ENCODE assay signal across 22 cellular contexts in the genomic region with DNA sequence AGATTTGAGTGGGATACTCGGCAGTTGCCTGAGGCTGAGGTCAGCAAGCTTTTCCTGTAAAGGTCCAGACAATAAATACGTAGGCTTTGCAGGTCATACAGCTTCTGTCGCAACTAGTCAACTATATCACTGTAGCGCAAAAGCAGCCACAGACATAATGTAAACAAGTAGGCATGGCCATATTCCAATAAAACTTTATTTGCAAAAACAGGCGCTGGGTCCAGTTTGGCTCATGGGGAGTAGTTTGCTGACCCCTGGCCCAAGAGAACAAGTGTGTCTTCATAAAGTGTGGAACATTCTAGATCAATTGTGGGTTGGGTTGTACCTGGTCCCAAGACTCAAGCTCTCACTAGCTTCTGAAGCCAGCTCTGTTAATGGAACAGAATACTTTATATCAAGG.
DNase-seq lines count a peak whose midpoint lies in the region; TF ChIP-seq lines count a peak whose summit lies in the region.
"Had no signal": no experiment of that assay in that cellular context is flagged by ENCODE, and none has a peak within 500 bp of the region (broad histone marks: within the 10 kb centered on the region; RNA-seq: fewer than 3 reads in every experiment).

No MANE protein-coding gene starts in this region.

- 68 to 85% (median 77%) methylated on average over 5 of the region's 5 CpGs for WGBS in spleen, 5 donors

- DNase-seq in LNCaP clone FGC (ENCODE audit: low read depth) (peak; percentile 48), ecto neural progenitor cell (ENCODE audit: low spot score) (peak; percentile 10), osteocyte (ENCODE audit: extremely low spot score, unreplicated experiment) (peak; percentile 15), spleen (no peak)
- DNase-seq in activated CD4-positive, CD25-positive, alpha-beta regulatory T cell treated with anti-CD3 and anti-CD28 coated beads, Interleukin-2, amount 50 U/mL, for 72 hours = no peak
- DNase-seq in effector memory CD4-positive, alpha-beta T cell = no peak
- DNase-seq: 8988T; ACHN; AML-193; BE2C; CD4-positive, alpha-beta T cell; CD8-positive, alpha-beta memory T cell; DMS 273 treated with DMSO at 0.1 percent for 48 hours; DMS79; EL; GDM1; H9 had no signal

- TF ChIP-seq CTCF in LNCaP clone FGC (IDR thresholded peaks at IDR 0.05; ENCODE audit: control insufficient read depth, extremely low read depth, insufficient read depth) = no peak
- no peak for TF ChIP-seq CTCF in osteocyte (IDR thresholded peaks at IDR 0.05)
- TF ChIP-seq CTCF in spleen (IDR thresholded peaks at IDR 0.05 in 8 of 11, conservative IDR thresholded peaks at IDR 0.05 in 3 of 11) = no peak

- H3K27ac Mint-ChIP-seq in osteocyte (ENCODE audit: unreplicated experiment) = no peak overlapping the region
- H3K27ac Mint-ChIP-seq: CD14-positive monocyte; CD4-positive, alpha-beta T cell; CD8-positive, alpha-beta memory T cell; GM23338; H9 had no signal

- H3K4me3 Mint-ChIP-seq in osteocyte (ENCODE audit: unreplicated experiment) = no peak overlapping the region
- H3K4me3 Mint-ChIP-seq: CD14-positive monocyte; CD4-positive, alpha-beta T cell; CD8-positive, alpha-beta memory T cell; GM23338; H9 had no signal

- H3K4me1 Mint-ChIP-seq in osteocyte (ENCODE audit: unreplicated experiment) = no peaks in the 10 kb centered on the region
- H3K4me1 Mint-ChIP-seq: CD14-positive monocyte; CD8-positive, alpha-beta memory T cell; GM23338 had no signal

- no peaks in the 10 kb centered on the region for H3K36me3 ChIP-seq in spleen
- H3K36me3 ChIP-seq in effector memory CD4-positive, alpha-beta T cell (ENCODE audit: control insufficient read depth, insufficient read depth, low read length) = no peaks in the 10 kb centered on the region
- H3K36me3 ChIP-seq: BE2C; BLaER1 treated with 17β-estradiol and CSF1 and Interleukin-3, amounts not matched to agents 10 nM and 100 nM had no signal

- no peaks in the 10 kb centered on the region for H3K36me3 Mint-ChIP-seq in osteocyte (ENCODE audit: unreplicated experiment)
- H3K36me3 Mint-ChIP-seq: CD14-positive monocyte; CD8-positive, alpha-beta memory T cell had no signal

- H3K9me3 Mint-ChIP-seq in osteocyte (ENCODE audit: unreplicated experiment) = no peaks in the 10 kb centered on the region
- H3K9me3 Mint-ChIP-seq: CD4-positive, alpha-beta T cell; H9 had no signal

- no peaks in the 10 kb centered on the region for H3K4me1 ChIP-seq in spleen
- no peaks in the 10 kb centered on the region for H3K4me1 ChIP-seq in effector memory CD4-positive, alpha-beta T cell (ENCODE audit: control insufficient read depth, insufficient read depth, low read length, poor library complexity, severe bottlenecking)
- H3K4me1 ChIP-seq: A549; BLaER1 treated with 17β-estradiol and CSF1 and Interleukin-3, amounts not matched to agents 10 nM and 100 nM had no signal

- H3K27me3 ChIP-seq in spleen (replicated peaks in 1 of 7) = no peaks in the 10 kb centered on the region
- no peaks in the 10 kb centered on the region for H3K27me3 ChIP-seq in effector memory CD4-positive, alpha-beta T cell (replicated peaks; ENCODE audit: control insufficient read depth, insufficient read depth, low read length, poor library complexity, severe bottlenecking)
- H3K27me3 ChIP-seq: BE2C; BLaER1 treated with 17β-estradiol and CSF1 and Interleukin-3, amounts not matched to agents 10 nM and 100 nM had no signal

- no peak for TF ChIP-seq POLR2A in spleen (IDR thresholded peaks at IDR 0.05)

- no peaks in the 10 kb centered on the region for H3K27me3 Mint-ChIP-seq in osteocyte (ENCODE audit: unreplicated experiment)

- intact Hi-C loops in spleen (cut with DNase I; ENCODE audit: low total_unique reads) = no loop called here

- H3K4me3 ChIP-seq in LNCaP clone FGC (ENCODE audit: low read depth, low read length) (no peak overlapping the region), spleen (no peak overlapping the region)
- H3K4me3 ChIP-seq in effector memory CD4-positive, alpha-beta T cell (ENCODE audit: insufficient read depth, low read depth, low read length, poor library complexity, severe bottlenecking) = no peak overlapping the region
- H3K4me3 ChIP-seq: A549; BLaER1 treated with 17β-estradiol and CSF1 and Interleukin-3, amounts not matched to agents 10 nM and 100 nM; GM12878; GM23338 had no signal

- H3K9me3 ChIP-seq in spleen = peaks cover 0 to 13% (median 4%) of the 10 kb centered on the region in 8 donors
- H3K9me3 ChIP-seq in effector memory CD4-positive, alpha-beta T cell (ENCODE audit: control insufficient read depth, low read length) = no peaks in the 10 kb centered on the region
- H3K9me3 ChIP-seq: A549, BE2C had no signal

- no peak overlapping the region for H3K27ac ChIP-seq in spleen
- no peak overlapping the region for H3K27ac ChIP-seq in effector memory CD4-positive, alpha-beta T cell (ENCODE audit: insufficient read depth, low read length, poor library complexity, severe bottlenecking)
- H3K27ac ChIP-seq: A549; BLaER1 treated with 17β-estradiol and CSF1 and Interleukin-3, amounts not matched to agents 10 nM and 100 nM had no signal

Comparison
In these comparisons a context has a peak if more than half of its experiments do, and no peak if none do; other contexts are left out.
1. DNase-seq: peak in LNCaP clone FGC (single experiment), ecto neural progenitor cell (single experiment) and osteocyte (single experiment); none in activated CD4-positive, CD25-positive, alpha-beta regulatory T cell treated with anti-CD3 and anti-CD28 coated beads, Interleukin-2, amount 50 U/mL, for 72 hours (single experiment), spleen (single experiment) and effector memory CD4-positive, alpha-beta T cell (0 of 3).